Comparison of ENCODE assay signal across 8 cellular contexts in genomic region chr7:45259966-45260646, GRCh38.
DNase-seq lines count a peak whose midpoint lies in the region; ATAC-seq and TF ChIP-seq lines count a peak whose summit lies in the region.

No MANE protein-coding gene starts in this region.

- H3K36me3 ChIP-seq in BLaER1 (no peaks in the 10 kb centered on the region), Loucy (ENCODE audit: insufficient read depth, low read length) (no peaks in the 10 kb centered on the region)

- H3K27me3 ChIP-seq in BLaER1 (0 out of 2 replicates have a peak, but pooled peaks cover 5% of the 10 kb centered on the region), Loucy (ENCODE audit: insufficient read depth, low read length, poor library complexity, severe bottlenecking) (no peaks in the 10 kb centered on the region)

- no peak overlapping the region for H3K27ac ChIP-seq in BLaER1

- peaks cover 30% of the 10 kb centered on the region for H3K4me1 ChIP-seq in BLaER1
- no peaks in the 10 kb centered on the region for H3K4me1 ChIP-seq in Loucy (ENCODE audit: insufficient read depth, low read length, poor library complexity, severe bottlenecking)

- DNase-seq in activated CD4-positive, CD25-positive, alpha-beta regulatory T cell treated with anti-CD3 and anti-CD28 coated beads, Interleukin-2, amount 50 U/mL, for 72 hours: peak; percentile 86
- DNase-seq in central memory CD4-positive, alpha-beta T cell: peak; percentile 54
- peak; percentile 59 for DNase-seq in left lobe of liver (ENCODE audit: low spot score)
- peak; percentile 41 to 75 for DNase-seq in stimulated activated CD4-positive, alpha-beta T cell treated with anti-CD3 and anti-CD28 coated beads, Interleukin-4, amount 100 ng/mL, for 4 hours
- no peak for DNase-seq in foreskin melanocyte

- TF ChIP-seq CTCF in Loucy (conservative IDR thresholded peaks at IDR 0.05; ENCODE audit: low read length): peak; percentile 85

- H4K20me1 ChIP-seq in BLaER1 (peaks cover 11% of the 10 kb centered on the region; the same call in 1 of the 2 replicates), Loucy (ENCODE audit: insufficient read depth, low read length, poor library complexity, severe bottlenecking) (no peaks in the 10 kb centered on the region)

- H3K9ac ChIP-seq in BLaER1 (no peak overlapping the region), Loucy (ENCODE audit: low read depth, low read length, poor library complexity, severe bottlenecking) (no peak overlapping the region)

- H2AFZ ChIP-seq in Loucy (ENCODE audit: low read length): no peak overlapping the region

- H3K9me3 ChIP-seq in BLaER1 (peaks cover 25% of the 10 kb centered on the region), Loucy (ENCODE audit: insufficient read depth, low read depth, low read length) (no peaks in the 10 kb centered on the region)

- no peaks in the 10 kb centered on the region for H3K9me2 ChIP-seq in Loucy (replicated peaks; ENCODE audit: low read depth, low read length)

- H3K4me2 ChIP-seq in BLaER1 (peak overlapping the region; percentile 80), Loucy (ENCODE audit: low read depth, low read length, poor library complexity, severe bottlenecking) (no peak overlapping the region)

- no peaks in the 10 kb centered on the region for H3F3A ChIP-seq in Loucy (ENCODE audit: low read depth)

- H3K4me3 ChIP-seq in BLaER1: no peak overlapping the region
- H3K4me3 ChIP-seq in Loucy (ENCODE audit: low read length, poor library complexity, severe bottlenecking): no peak overlapping the region

- ATAC-seq in GM19351 (IDR thresholded peaks at IDR 0.05; ENCODE audit: unreplicated experiment) (peak; percentile 85), left lobe of liver (peak; percentile 96)

- no peaks in the 10 kb centered on the region for H3K79me2 ChIP-seq in Loucy (ENCODE audit: insufficient read depth, low read length)
